In genomic region chr3:188191460-188191859, GRCh38 we compare ENCODE assay signal across 20 cellular contexts. TPM values are rescaled to one million over a fixed set of nuclear protein-coding genes. Genes with fewer than 3 reads are reported as not detected.
DNase-seq lines count a peak whose midpoint lies in the region; ATAC-seq and TF ChIP-seq lines count a peak whose summit lies in the region.
"Had no signal": no experiment of that assay in that cellular context is flagged by ENCODE, and none has a peak within 500 bp of the region (broad histone marks: within the 10 kb centered on the region; RNA-seq: fewer than 3 reads in every experiment).

No MANE protein-coding gene starts in this region.

- DNase-seq in left ventricle myocardium inferior = no peak
- no peak for DNase-seq in left cardiac atrium
- DNase-seq in SHP77 (lab: John Stamatoyannopoulos, UW) = peak; percentile 64 to 69
- peak; percentile 14 for DNase-seq in islet precursor cell
- DNase-seq in tibial artery = no peak
- DNase-seq in ascending aorta (ENCODE audit: low spot score in 2 of 2) = no peak
- no peak for DNase-seq in OCI-M2 (lab: John Stamatoyannopoulos, UW; ENCODE audit: unreplicated experiment)
- DNase-seq: CD8-positive, alpha-beta memory T cell; GF-D8; GM23248; Kasumi-1; MM.1S; NCI-H1092 treated with DMSO at 0.1 percent for 48 hours; NCI-H1694 treated with DMSO at 0.1 percent for 48 hours; NCI-H2107; NCI-H526 treated with DMSO at 0.1 percent for 48 hours; SIG-M5 had no signal

- ATAC-seq in left cardiac atrium (no peak), HG03108 (IDR thresholded peaks at IDR 0.05; ENCODE audit: unreplicated experiment) (no peak)
- ATAC-seq: HCT116 had no signal

- peak overlapping the region; percentile 81 for H3K27ac ChIP-seq in left ventricle myocardium inferior (replicated peaks)
- H3K27ac ChIP-seq in tibial artery = peak overlapping the region; percentile 65 to 96
- H3K27ac ChIP-seq in ascending aorta = peak overlapping the region in 1 of 2 donors; percentile 32
- H3K27ac ChIP-seq: BLaER1, GM23248 had no signal

- no peaks in the 10 kb centered on the region for H3K27me3 ChIP-seq in left ventricle myocardium inferior (ENCODE audit: low read depth)
- no peaks in the 10 kb centered on the region for H3K27me3 ChIP-seq in tibial artery
- H3K27me3 ChIP-seq in ascending aorta = no peaks in the 10 kb centered on the region
- H3K27me3 ChIP-seq: BLaER1 had no signal

- H3K36me3 ChIP-seq in left ventricle myocardium inferior (peaks cover 8% of the 10 kb centered on the region), tibial artery (peaks cover 0 to 7% (median 4%) of the 10 kb centered on the region in 3 donors), ascending aorta (peaks cover 7 to 8% of the 10 kb centered on the region in 2 donors)

- H3K9me3 ChIP-seq in left ventricle myocardium inferior (replicated peaks) (no peaks in the 10 kb centered on the region), tibial artery (no peaks in the 10 kb centered on the region), ascending aorta (no peaks in the 10 kb centered on the region)
- H3K9me3 ChIP-seq: BLaER1 had no signal

- H3K4me1 ChIP-seq in left ventricle myocardium inferior = peaks cover 87% of the 10 kb centered on the region
- peaks cover 0 to 98% (median 35%) of the 10 kb centered on the region in 4 donors for H3K4me1 ChIP-seq in tibial artery
- H3K4me1 ChIP-seq in ascending aorta = peaks cover 3 to 56% of the 10 kb centered on the region in 2 donors

- intact Hi-C loops in left ventricle myocardium inferior (cut with micrococcal nuclease) (no loop called here), left cardiac atrium (cut with DNase I) (no loop called here), tibial artery (cut with DNase I; ENCODE audit: low total_unique reads) (no loop called here), ascending aorta (cut with DNase I) (loop anchor here (2.0 kb wide), 1 partner anchor 13 kb away; no protein-coding TSS in a partner anchor)

- no peak overlapping the region for H3K4me3 ChIP-seq in left ventricle myocardium inferior
- no peak overlapping the region for H3K4me3 ChIP-seq in tibial artery
- H3K4me3 ChIP-seq in ascending aorta = no peak overlapping the region
- H3K4me3 ChIP-seq: BLaER1, GM23248 had no signal

- TF ChIP-seq CTCF in left ventricle myocardium inferior (IDR thresholded peaks at IDR 0.05; ENCODE audit: borderline replicate concordance) = no peak
- TF ChIP-seq CTCF in tibial artery (IDR thresholded peaks at IDR 0.05) = no peak
- TF ChIP-seq CTCF in ascending aorta (IDR thresholded peaks at IDR 0.05) = no peak

RNA-seq across cellular contexts. Expression of gene LPP, which starts 37.5 kb away (rescaled TPM):
- total RNA-seq in left ventricle myocardium inferior (97.4 TPM), left cardiac atrium (100 to 1,000 TPM; 152 to 181 TPM), ascending aorta (1,791 TPM)

Comparison
In these comparisons a context has a peak if more than half of its experiments do, and no peak if none do; other contexts are left out.
1. DNase-seq: peak in SHP77 (2 of 2) and islet precursor cell (single experiment); none in left ventricle myocardium inferior (single experiment), left cardiac atrium (single experiment), tibial artery (0 of 2), ascending aorta (0 of 2) and OCI-M2 (single experiment).